In the genomic region with DNA sequence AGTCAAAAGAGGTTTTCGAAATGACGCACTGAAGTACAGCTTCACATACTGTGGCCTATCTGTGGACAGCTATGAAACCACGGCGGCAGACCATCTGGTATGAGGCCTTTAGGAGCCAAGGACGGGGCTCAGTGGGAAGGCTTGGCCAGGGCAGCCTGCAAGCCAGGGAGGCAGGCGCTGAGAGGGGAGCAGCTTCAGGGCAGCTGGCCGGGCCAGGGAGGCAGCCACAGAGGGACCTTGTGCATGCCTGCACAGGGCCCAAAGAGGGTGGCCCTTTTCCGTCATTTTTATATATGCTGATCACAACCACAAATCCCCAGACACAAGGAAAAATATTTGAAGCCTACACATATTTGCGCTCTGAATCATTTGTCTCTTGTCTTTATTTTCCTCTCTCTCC, we compare ENCODE assay signal across 15 cellular contexts. TPM values are rescaled to one million over a fixed set of nuclear protein-coding genes. Genes with fewer than 3 reads are reported as not detected.
DNase-seq lines count a peak whose midpoint lies in the region; ATAC-seq, FAIRE-seq and TF ChIP-seq lines count a peak whose summit lies in the region.
"Had no signal": no experiment of that assay in that cellular context is flagged by ENCODE, and none has a peak within 500 bp of the region (broad histone marks: within the 10 kb centered on the region; RNA-seq: fewer than 3 reads in every experiment).

No MANE protein-coding gene starts in this region.

- no peaks in the 10 kb centered on the region for H3K9me3 ChIP-seq in H1 (ENCODE audit: insufficient read depth in 2 of 2, low read depth in 1 of 2, low read length in 1 of 2)
- H3K9me3 ChIP-seq in right cardiac atrium (ENCODE audit: control insufficient read depth, low read length): no peaks in the 10 kb centered on the region
- no peaks in the 10 kb centered on the region for H3K9me3 ChIP-seq in thoracic aorta
- H3K9me3 ChIP-seq: colonic mucosa had no signal

- no peaks in the 10 kb centered on the region for H3K23me2 ChIP-seq in H1 (ENCODE audit: low read depth, low read length)

- H3K4me3 ChIP-seq in H1 (ENCODE audit: extremely low read depth in 1 of 4, insufficient read depth in 2 of 4, low read depth in 3 of 4, low read length in 4 of 4): no peak overlapping the region
- no peak overlapping the region for H3K4me3 ChIP-seq in right cardiac atrium (ENCODE audit: low read length)
- peak overlapping the region; percentile 11 for H3K4me3 ChIP-seq in thoracic aorta
- H3K4me3 ChIP-seq: colonic mucosa had no signal

- TF ChIP-seq CTCF in H1 (IDR thresholded peaks at IDR 0.05; ENCODE audit: control extremely low read depth in 1 of 3, insufficient read depth in 1 of 3, low read depth in 1 of 3, low read length in 3 of 3) (no peak), thoracic aorta (IDR thresholded peaks at IDR 0.05) (no peak)

- H3K9ac ChIP-seq in H1 (replicated peaks in 1 of 4; ENCODE audit: extremely low read depth in 1 of 4, low read depth in 3 of 4, low read length in 3 of 4): no peak overlapping the region

- FAIRE-seq in H1 (lab: Jason Lieb, UNC): no peak

- H2BK5ac ChIP-seq in H1 (ENCODE audit: low read depth, low read length): peak overlapping the region; percentile 47; the same call in 1 of the 2 replicates

- POLR2A ChIA-PET in H1 (lab: Charles Lee; ENCODE audit: partially characterized antibody): interaction anchor here (0.8 kb wide), 1 partner anchor 14 kb away, joined by 3 read pairs; a partner anchor contains a TSS

- no peak overlapping the region for H3K23ac ChIP-seq in H1 (ENCODE audit: insufficient read length)

- H3K18ac ChIP-seq in H1 (ENCODE audit: extremely low read depth, low read length): no peak overlapping the region

- H2AK5ac ChIP-seq in H1 (ENCODE audit: low read depth, low read length): no peak overlapping the region

- H3K27me3 ChIP-seq in H1 (replicated peaks in 1 of 4; ENCODE audit: control insufficient read depth in 3 of 4, extremely low read depth in 1 of 4, insufficient read depth in 3 of 4, low read length in 3 of 4): no peaks in the 10 kb centered on the region
- H3K27me3 ChIP-seq in right cardiac atrium (ENCODE audit: control insufficient read depth, insufficient read depth): no peaks in the 10 kb centered on the region
- H3K27me3 ChIP-seq in thoracic aorta (replicated peaks; ENCODE audit: insufficient read depth): no peaks in the 10 kb centered on the region
- H3K27me3 ChIP-seq: colonic mucosa had no signal

- H3K4me1 ChIP-seq in H1 (replicated peaks in 1 of 4; ENCODE audit: control insufficient read depth in 3 of 4, insufficient read depth in 4 of 4, low read length in 3 of 4) (peaks cover 0 to 3% (median 2%) of the 10 kb centered on the region in 4 experiments; a peak in 4 of 7 replicates), right cardiac atrium (ENCODE audit: control insufficient read depth, insufficient read depth, low read length) (peaks cover 3% of the 10 kb centered on the region), thoracic aorta (ENCODE audit: control insufficient read depth in 1 of 2, low read depth in 2 of 2) (peaks cover 44 to 99% of the 10 kb centered on the region in 2 donors)
- H3K4me1 ChIP-seq: colonic mucosa had no signal

- no peak overlapping the region for H3K4ac ChIP-seq in H1 (replicated peaks; ENCODE audit: insufficient read length, low read depth, low read length)

- H3K56ac ChIP-seq in H1 (replicated peaks; ENCODE audit: insufficient read length, low read depth, low read length): no peak overlapping the region

- no peak overlapping the region for H3K27ac ChIP-seq in H1 (ENCODE audit: low read depth, low read length)
- peak overlapping the region; percentile 6 for H3K27ac ChIP-seq in right cardiac atrium (ENCODE audit: low read length)
- H3K27ac ChIP-seq in thoracic aorta: peak overlapping the region; percentile 86 to 93
- H3K27ac ChIP-seq: colonic mucosa had no signal

- H2BK20ac ChIP-seq in H1 (ENCODE audit: low read length): no peak overlapping the region

- intact Hi-C loops in right cardiac atrium (cut with DNase I): no loop called here

- H3K79me1 ChIP-seq in H1 (ENCODE audit: low read depth, low read length): peaks cover 3% of the 10 kb centered on the region; the same call in 1 of the 2 replicates

- H4K20me1 ChIP-seq in H1 (replicated peaks in 1 of 2; ENCODE audit: control insufficient read depth in 1 of 2, insufficient read depth in 2 of 2, low read length in 2 of 2): no peaks in the 10 kb centered on the region

- peaks cover 0 to 27% of the 10 kb centered on the region in 2 experiments; a peak in 2 of 4 replicates for H3K79me2 ChIP-seq in H1 (ENCODE audit: control insufficient read depth in 1 of 2, insufficient read depth in 2 of 2, low read length in 2 of 2)

- no peak for TF ChIP-seq EP300 in H1 (IDR thresholded peaks at IDR 0.05; ENCODE audit: borderline replicate concordance in 1 of 2, low read depth in 2 of 2, low read length in 2 of 2)

- H3K4me2 ChIP-seq in H1 (ENCODE audit: insufficient read depth in 1 of 2, low read depth in 2 of 2, low read length in 2 of 2): no peak overlapping the region

- CTCF ChIA-PET in H1 (lab: Charles Lee; ENCODE audit: partially characterized antibody): interaction anchor here (1.0 to 1.4 kb wide), 3 partner anchors 10 to 54 kb away, joined by 3 to 4 read pairs (median 3); no protein-coding TSS in a partner anchor

- TF ChIP-seq RAD21 in H1 (IDR thresholded peaks at IDR 0.05 in 1 of 2, conservative IDR thresholded peaks at IDR 0.05 in 1 of 2; ENCODE audit: low read depth in 2 of 2, low read length in 2 of 2): no peak

- no peak overlapping the region for H4K8ac ChIP-seq in H1 (ENCODE audit: extremely low read depth, insufficient read depth, low read length)

- ATAC-seq in right cardiac atrium (peak; percentile 82 to 88), thoracic aorta (ENCODE audit: insufficient number of reproducible peaks, low FRiP score, low read depth) (no peak), HG02623 (IDR thresholded peaks at IDR 0.05; ENCODE audit: unreplicated experiment) (no peak), GM21825 (IDR thresholded peaks at IDR 0.05; ENCODE audit: unreplicated experiment) (no peak)
- ATAC-seq: naive thymus-derived CD8-positive, alpha-beta T cell; stimulated activated naive CD8-positive, alpha-beta T cell treated with anti-CD3 and anti-CD28 coated beads, Interleukin-15, amount 100 ng/mL, for 72 hours had no signal

- H3K36me3 ChIP-seq in H1 (ENCODE audit: control insufficient read depth in 2 of 4, insufficient read depth in 4 of 4, low read length in 3 of 4) (no peaks in the 10 kb centered on the region), thoracic aorta (no peaks in the 10 kb centered on the region)
- H3K36me3 ChIP-seq: colonic mucosa had no signal

- H2BK12ac ChIP-seq in H1 (ENCODE audit: low read depth, low read length): no peak overlapping the region

- no peak for TF ChIP-seq POLR2A in H1 (IDR thresholded peaks at IDR 0.05; ENCODE audit: control extremely low read depth in 1 of 2, low read depth in 2 of 2, low read length in 2 of 2)

- H2BK15ac ChIP-seq in H1 (ENCODE audit: low read length): no peak overlapping the region

- H2BK120ac ChIP-seq in H1 (replicated peaks; ENCODE audit: low read depth, low read length): no peak overlapping the region

- 91% methylated on average over 9 of the region's 9 CpGs; no CpG with 5 or more reads in 1 of the 2 experiments for WGBS in H1 (ENCODE audit: extremely low coverage in 1 of 2, insufficient coverage in 1 of 2, insufficient read length in 1 of 2, insufficient replicate concordance in 2 of 2, low coverage in 1 of 2, low lambda C conversion rate in 2 of 2, missing lambda C conversion rate in 1 of 2), 2 experiments
- 62% methylated on average over 9 of the region's 9 CpGs for WGBS in right cardiac atrium

- H4K5ac ChIP-seq in H1 (ENCODE audit: insufficient read length, low read depth, low read length): no peak overlapping the region

- DNase-seq in RPMI7951 (ENCODE audit: low read depth): peak; percentile 87
- no peak for DNase-seq in H1 (ENCODE audit: low read depth in 1 of 2, low spot score in 2 of 2)
- DNase-seq in right cardiac atrium: peak; percentile 85 to 89 (median 89)
- no peak for DNase-seq in thoracic aorta (ENCODE audit: low spot score)
- no peak for DNase-seq in kidney tubule cell (ENCODE audit: low spot score)
- DNase-seq in retina: no peak
- DNase-seq: activated B cell treated with CpG ODN at 0.5 μM for 24 hours; activated CD8-positive, alpha-beta memory T cell treated with anti-CD3 and anti-CD28 coated beads, Interleukin-2, amount 50 U/mL, for 48 hours; CD4-positive, CD25-positive, alpha-beta regulatory T cell; colonic mucosa; islet precursor cell; naive thymus-derived CD8-positive, alpha-beta T cell; stimulated activated naive CD8-positive, alpha-beta T cell treated with anti-CD3 and anti-CD28 coated beads, Interleukin-15, amount 100 ng/mL, for 72 hours had no signal

- H2AFZ ChIP-seq in H1 (ENCODE audit: low read length): no peak overlapping the region

- H4K91ac ChIP-seq in H1 (replicated peaks; ENCODE audit: insufficient read length, low read length): no peak overlapping the region

- no peak overlapping the region for H3K14ac ChIP-seq in H1 (ENCODE audit: insufficient read length)

TF ChIP-seq in H1, 55 proteins besides CTCF, POLR2A, EP300 and RAD21 (continues in another document):
- TF ChIP-seq KDM5A (IDR thresholded peaks at IDR 0.05; ENCODE audit: low read length) (no peak), NRF1 (IDR thresholded peaks at IDR 0.05; ENCODE audit: low read depth, low read length) (no peak), SUZ12 (IDR thresholded peaks at IDR 0.05; ENCODE audit: low read length) (no peak), CHD2 (IDR thresholded peaks at IDR 0.05; ENCODE audit: low read length) (no peak), TCF12 (IDR thresholded peaks at IDR 0.05; ENCODE audit: low read depth, low read length) (no peak), HDAC2 (IDR thresholded peaks at IDR 0.05; ENCODE audit: borderline replicate concordance in 1 of 2, low read depth in 2 of 2, low read length in 2 of 2) (no peak), JUND (IDR thresholded peaks at IDR 0.05; ENCODE audit: low read length) (no peak), RNF2 (IDR thresholded peaks at IDR 0.05; ENCODE audit: borderline replicate concordance, low read depth, low read length, missing control alignments, poor library complexity, severe bottlenecking) (no peak)

RNA-seq across cellular contexts. Expression of a gene that starts 13.5 kb away (rescaled TPM):
- 209 and 259 TPM in 2 replicates for total RNA-seq in RPMI7951 (2014; rRNA removed; shearing (Covaris generic))
- 170 and 177 TPM in 2 replicates for total RNA-seq in H1 (2021; fragmentation: NEBNext Ultra II Directional; extraction: Animal tissue kit (Norgen Biotek cat#: 25700))
- polyA plus RNA-seq in H1 (2011; rRNA removed) (29.6 and 34.3 TPM in 2 replicates), right cardiac atrium (93.9 TPM)
- 46.3 TPM for polyA plus RNA-seq in H1 (2011; cell fraction: cytosol; rRNA removed)
- 109 TPM for polyA plus RNA-seq in H1 (2011; cell fraction: nucleus; rRNA removed)
- polyA plus RNA-seq in H1 (2012, experiment 1 of 2): 68.9 to 121 TPM (median 91.3 TPM) in 4 replicates
- 6.4 TPM for polyA plus RNA-seq in H1 (2012, experiment 2 of 2)
- 189 TPM for polyA plus RNA-seq in H1 (2013, experiment 1 of 2)
- polyA plus RNA-seq in H1 (2013, experiment 2 of 2): 188 TPM
- polyA minus RNA-seq in H1 (2011; rRNA and poly(A)+ RNA removed): 64.0 and 73.0 TPM in 2 replicates
- 55.4 TPM for polyA minus RNA-seq in H1 (2011; cell fraction: cytosol; rRNA and poly(A)+ RNA removed)
- 97.8 TPM for polyA minus RNA-seq in H1 (2011; cell fraction: nucleus; rRNA and poly(A)+ RNA removed)
- total RNA-seq in right cardiac atrium (100 to 1,000 TPM; 127 to 214 (median 137) TPM), thoracic aorta (1,000 to 10,000 TPM in 1 of 2 donors, 100 to 1,000 TPM in 1; 912 to 1,038 TPM)
- total RNA-seq: naive thymus-derived CD8-positive, alpha-beta T cell had no signal
- polyA plus RNA-seq: naive thymus-derived CD8-positive, alpha-beta T cell had no signal

Comparison
In these comparisons a context has a peak if more than half of its experiments do, and no peak if none do; other contexts are left out.
1. DNase-seq: peak in RPMI7951 (single experiment) and right cardiac atrium (3 of 3); none in H1 (0 of 2), thoracic aorta (single experiment), kidney tubule cell (single experiment) and retina (single experiment).
2. ATAC-seq: peak in right cardiac atrium (2 of 2); none in thoracic aorta (single experiment), HG02623 (single experiment) and GM21825 (single experiment).